Comparison of ENCODE assay signal across 18 cellular contexts in the genomic region with DNA sequence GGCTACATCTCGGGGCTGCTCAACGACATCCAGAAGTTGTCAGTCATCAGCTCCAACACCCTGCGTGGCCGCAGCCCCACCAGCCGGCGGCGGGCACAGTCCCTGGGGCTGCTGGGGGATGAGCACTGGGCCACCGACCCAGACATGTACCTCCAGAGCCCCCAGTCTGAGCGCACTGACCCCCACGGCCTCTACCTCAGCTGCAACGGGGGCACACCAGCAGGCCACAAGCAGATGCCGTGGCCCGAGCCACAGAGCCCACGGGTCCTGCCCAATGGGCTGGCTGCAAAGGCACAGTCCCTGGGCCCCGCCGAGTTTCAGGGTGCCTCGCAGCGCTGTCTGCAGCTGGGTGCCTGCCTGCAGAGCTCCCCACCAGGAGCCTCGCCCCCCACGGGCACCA. TPM values are rescaled to one million over a fixed set of nuclear protein-coding genes. Genes with fewer than 3 reads are reported as not detected.
DNase-seq lines count a peak whose midpoint lies in the region; ATAC-seq and TF ChIP-seq lines count a peak whose summit lies in the region.
"Had no signal": no experiment of that assay in that cellular context is flagged by ENCODE, and none has a peak within 500 bp of the region (broad histone marks: within the 10 kb centered on the region; RNA-seq: fewer than 3 reads in every experiment).

No MANE protein-coding gene starts in this region.

- no peak overlapping the region for H4K8ac ChIP-seq in trophoblast cell (ENCODE audit: low read depth, low read length)

- TF ChIP-seq POLR2A in HCT116 (IDR thresholded peaks at IDR 0.05; ENCODE audit: borderline replicate concordance, extremely low read depth, insufficient read depth, insufficient read length): no peak

- H3K9ac ChIP-seq in HCT116 (ENCODE audit: low read length): no peak overlapping the region
- no peak overlapping the region for H3K9ac ChIP-seq in trophoblast cell (ENCODE audit: low read length)
- H3K9ac ChIP-seq: BLaER1 had no signal

- H3K79me2 ChIP-seq in HCT116 (ENCODE audit: insufficient read depth, low read length): no peaks in the 10 kb centered on the region
- no peaks in the 10 kb centered on the region for H3K79me2 ChIP-seq in trophoblast cell (ENCODE audit: control insufficient read depth, insufficient read depth, low read length, poor library complexity)

- no peak overlapping the region for H4K12ac ChIP-seq in trophoblast cell (ENCODE audit: low read depth, low read length)

- BruUV-seq in HCT116 (replicated peaks; lab: Mats Ljungman, UMichigan): no TSS peak

- RAD21 ChIA-PET in HCT116 (lab: Charles Lee; ENCODE audit: low non-redundant PET in 1 of 2, low total read pairs in 2 of 2, uncharacterized antibody in 2 of 2, unreplicated experiment in 2 of 2): no interaction called here

- no peak overlapping the region for H3K4ac ChIP-seq in trophoblast cell (ENCODE audit: low read depth, low read length)

- WGBS in trophoblast cell (ENCODE audit: extremely low coverage, insufficient coverage, insufficient read length): no CpG with 5 or more reads among the region's 20 CpGs

- H3K36me3 ChIP-seq in HCT116 (ENCODE audit: control insufficient read depth in 1 of 2, insufficient read depth in 2 of 2, low read length in 2 of 2) (peaks cover 0 to 3% of the 10 kb centered on the region in 2 experiments; a peak in 1 of 4 replicates), trophoblast cell (ENCODE audit: control insufficient read depth in 1 of 2, insufficient read depth in 2 of 2, low read length in 2 of 2) (no peaks in the 10 kb centered on the region)
- H3K36me3 ChIP-seq: BLaER1 had no signal

- H2BK5ac ChIP-seq in trophoblast cell (ENCODE audit: low read depth, low read length, poor library complexity): no peak overlapping the region

- H3K23ac ChIP-seq in trophoblast cell (ENCODE audit: low read length): no peak overlapping the region

- peaks cover 8% of the 10 kb centered on the region for H3K79me1 ChIP-seq in trophoblast cell (ENCODE audit: low read length)

- intact Hi-C loops in HCT116 (cut with micrococcal nuclease): no loop called here
- intact Hi-C loops in posterior vena cava (cut with DNase I): no loop called here

- H2BK12ac ChIP-seq in trophoblast cell (ENCODE audit: low read length): peak overlapping the region; percentile 25

- peak overlapping the region; percentile 3 for H3K14ac ChIP-seq in trophoblast cell (ENCODE audit: low read length)

- H4K91ac ChIP-seq in trophoblast cell (ENCODE audit: low read depth, low read length): peak overlapping the region; percentile 31

- TF ChIP-seq CTCF in HCT116 (IDR thresholded peaks at IDR 0.05 in 2 of 3, conservative IDR thresholded peaks at IDR 0.05 in 1 of 3; ENCODE audit: borderline replicate concordance in 1 of 3, insufficient read depth in 1 of 3, low read depth in 2 of 3, low read length in 2 of 3) (no peak), RWPE1 (conservative IDR thresholded peaks at IDR 0.05; ENCODE audit: low read depth) (no peak)

- POLR2A ChIA-PET in HCT116 (lab: Charles Lee): no interaction called here
- POLR2A ChIA-PET in RWPE1 (lab: Yijun Ruan, JAX; ENCODE audit: low non-redundant PET): no interaction called here

- ATAC-seq in HCT116: no peak
- ATAC-seq in HG03139 (IDR thresholded peaks at IDR 0.05; ENCODE audit: unreplicated experiment): no peak

- H2AK5ac ChIP-seq in trophoblast cell (ENCODE audit: low read length): peak overlapping the region; percentile 49

- no peaks in the 10 kb centered on the region for H3K9me2 ChIP-seq in HCT116 (ENCODE audit: insufficient read depth)

- CTCF ChIA-PET in HCT116 (lab: Charles Lee): no interaction called here
- CTCF ChIA-PET in RWPE1 (lab: Yijun Ruan, JAX): interaction anchor here (1.3 kb wide), 1 partner anchor 9 kb away, joined by 6 read pairs; no protein-coding TSS in a partner anchor

- no peak overlapping the region for H3K4me3 ChIP-seq in HCT116 (replicated peaks in 1 of 2; ENCODE audit: low read depth in 1 of 2, low read length in 2 of 2)
- no peak overlapping the region for H3K4me3 ChIP-seq in trophoblast cell (ENCODE audit: low read depth, low read length)
- H3K4me3 ChIP-seq: BLaER1 had no signal

- H3K27me3 ChIP-seq in HCT116 (ENCODE audit: insufficient read depth, low read length): no peaks in the 10 kb centered on the region
- H3K27me3 ChIP-seq in trophoblast cell (ENCODE audit: insufficient read depth, low read length): no peaks in the 10 kb centered on the region
- H3K27me3 ChIP-seq: BLaER1 had no signal

- no peak overlapping the region for H2AFZ ChIP-seq in HCT116 (ENCODE audit: low read depth, low read length, poor library complexity, severe bottlenecking)
- no peak overlapping the region for H2AFZ ChIP-seq in trophoblast cell (ENCODE audit: insufficient read depth, low read length, poor library complexity)

- H3K9me3 ChIP-seq in HCT116 (ENCODE audit: control insufficient read depth in 1 of 2, insufficient read depth in 1 of 2, low read depth in 1 of 2, low read length in 2 of 2) (no peaks in the 10 kb centered on the region), trophoblast cell (ENCODE audit: insufficient read depth, low read depth, low read length) (peaks cover 1% of the 10 kb centered on the region)
- H3K9me3 ChIP-seq: BLaER1, Caco-2 had no signal

- H4K20me1 ChIP-seq in HCT116 (ENCODE audit: insufficient read depth): no peaks in the 10 kb centered on the region
- H4K20me1 ChIP-seq: BLaER1 had no signal

- H3K4me2 ChIP-seq in HCT116 (ENCODE audit: low read length): peak overlapping the region; percentile 69; the same call in 1 of the 2 replicates
- H3K4me2 ChIP-seq in trophoblast cell (ENCODE audit: low read length): no peak overlapping the region
- H3K4me2 ChIP-seq: BLaER1 had no signal

- peak overlapping the region; percentile 9 for H3K18ac ChIP-seq in trophoblast cell (ENCODE audit: low read length)

- DNase-seq in HCT116 (ENCODE audit: low read depth, low spot score) (no peak), RWPE1 (ENCODE audit: low spot score) (no peak), caudate nucleus (lab: John Stamatoyannopoulos, UW) (no peak), trophoblast cell (no peak), posterior vena cava (ENCODE audit: low spot score) (no peak), DMS 273 (lab: John Stamatoyannopoulos, UW; ENCODE audit: unreplicated experiment) (no peak), NOMO-1 treated with DMSO at 0.1 percent for 48 hours (lab: John Stamatoyannopoulos, UW; ENCODE audit: unreplicated experiment) (no peak)
- DNase-seq: 8988T; AML-193; Caco-2; CD8-positive, alpha-beta memory T cell; DMS53; GF-D8; HCEC 1CT had no signal

- H3K4me1 ChIP-seq in HCT116 (ENCODE audit: control insufficient read depth in 1 of 2, insufficient read depth in 2 of 2, low read length in 2 of 2): peaks cover 17 to 28% of the 10 kb centered on the region in 2 experiments
- peaks cover 25 to 26% of the 10 kb centered on the region in 2 experiments for H3K4me1 ChIP-seq in trophoblast cell (ENCODE audit: control insufficient read depth in 1 of 2, insufficient read depth in 2 of 2, low read length in 2 of 2)
- H3K4me1 ChIP-seq: Caco-2 had no signal

- TF ChIP-seq RAD21 in HCT116 (IDR thresholded peaks at IDR 0.05; ENCODE audit: low read depth): no peak

- peak overlapping the region; percentile 57 for H3K27ac ChIP-seq in HCT116 (ENCODE audit: low read depth, low read length)
- peak overlapping the region; percentile 89 for H3K27ac ChIP-seq in RWPE1
- H3K27ac ChIP-seq in caudate nucleus (ENCODE audit: low read depth, low read length): peak overlapping the region; percentile 83
- no peak overlapping the region for H3K27ac ChIP-seq in trophoblast cell (ENCODE audit: low read depth, low read length)
- H3K27ac ChIP-seq: BLaER1 had no signal

- no peak overlapping the region for H2BK120ac ChIP-seq in trophoblast cell (ENCODE audit: insufficient read depth, low read length, poor library complexity)

TF ChIP-seq in HCT116, 20 proteins besides CTCF, POLR2A, EP300 and RAD21 (continues in another document):
- no peak for TF ChIP-seq EZH2 (IDR thresholded peaks at IDR 0.05)
- no peak for TF ChIP-seq MAX (IDR thresholded peaks at IDR 0.05)
- TF ChIP-seq REST (IDR thresholded peaks at IDR 0.05; ENCODE audit: low read depth): no peak

RNA-seq across cellular contexts. Expression of gene ANKRD63, which starts 17.0 kb away (rescaled TPM):
- total RNA-seq in HCT116 (2021; ENCODE audit: unreplicated experiment): 0.89 TPM
- polyA plus RNA-seq in HCT116 (2012): 0.18 and 0.25 TPM in 2 replicates
- 0.15 and 0.21 TPM in 2 replicates for polyA plus RNA-seq in trophoblast cell (2013)
- total RNA-seq in posterior vena cava: not detected
- total RNA-seq: CD8-positive, alpha-beta memory T cell; HT-29 had no signal
- polyA plus RNA-seq: CD8-positive, alpha-beta memory T cell had no signal

RNA-seq across cellular contexts. Expression of gene PAK6, which starts 27.0 kb away (rescaled TPM):
- total RNA-seq in HCT116 (2021; ENCODE audit: unreplicated experiment) (19.9 TPM), posterior vena cava (under 1 TPM; 0.37 to 0.38 TPM)
- 17.3 and 17.9 TPM in 2 replicates for polyA plus RNA-seq in HCT116 (2012)
- 8.4 and 8.5 TPM in 2 replicates for polyA plus RNA-seq in trophoblast cell (2013)
- total RNA-seq: H4 had no signal

RNA-seq across cellular contexts. Expression of gene PLCB2, which starts 41.9 kb away (rescaled TPM):
- 2.8 TPM for total RNA-seq in HCT116 (2021; ENCODE audit: unreplicated experiment)
- 1.7 TPM in 2 replicates for polyA plus RNA-seq in HCT116 (2012)
- polyA plus RNA-seq in trophoblast cell (2013): 1.1 and 1.5 TPM in 2 replicates
- 10 to 100 TPM; 20.8 to 29.0 TPM for total RNA-seq in posterior vena cava

RNA-seq across cellular contexts. Expression of gene INAFM2, which starts 57.6 kb away (rescaled TPM):
- total RNA-seq in HCT116 (2021; ENCODE audit: unreplicated experiment) (8.8 TPM), posterior vena cava (10 to 100 TPM; 25.3 to 27.1 TPM)
- polyA plus RNA-seq in HCT116 (2012): 2.8 and 3.5 TPM in 2 replicates
- 35.8 and 37.5 TPM in 2 replicates for polyA plus RNA-seq in trophoblast cell (2013)

Comparison
In these comparisons a context has a peak if more than half of its experiments do, and no peak if none do; other contexts are left out.
1. RNA of gene PAK6, which starts 27.0 kb away (total RNA-seq): 19.9 TPM in HCT116 (single experiment); 0.37 to 0.38 TPM in posterior vena cava; every median in the first group is over 10 times any median in the second.